1 cellular context compared by ENCODE assay signal in the genomic region with DNA sequence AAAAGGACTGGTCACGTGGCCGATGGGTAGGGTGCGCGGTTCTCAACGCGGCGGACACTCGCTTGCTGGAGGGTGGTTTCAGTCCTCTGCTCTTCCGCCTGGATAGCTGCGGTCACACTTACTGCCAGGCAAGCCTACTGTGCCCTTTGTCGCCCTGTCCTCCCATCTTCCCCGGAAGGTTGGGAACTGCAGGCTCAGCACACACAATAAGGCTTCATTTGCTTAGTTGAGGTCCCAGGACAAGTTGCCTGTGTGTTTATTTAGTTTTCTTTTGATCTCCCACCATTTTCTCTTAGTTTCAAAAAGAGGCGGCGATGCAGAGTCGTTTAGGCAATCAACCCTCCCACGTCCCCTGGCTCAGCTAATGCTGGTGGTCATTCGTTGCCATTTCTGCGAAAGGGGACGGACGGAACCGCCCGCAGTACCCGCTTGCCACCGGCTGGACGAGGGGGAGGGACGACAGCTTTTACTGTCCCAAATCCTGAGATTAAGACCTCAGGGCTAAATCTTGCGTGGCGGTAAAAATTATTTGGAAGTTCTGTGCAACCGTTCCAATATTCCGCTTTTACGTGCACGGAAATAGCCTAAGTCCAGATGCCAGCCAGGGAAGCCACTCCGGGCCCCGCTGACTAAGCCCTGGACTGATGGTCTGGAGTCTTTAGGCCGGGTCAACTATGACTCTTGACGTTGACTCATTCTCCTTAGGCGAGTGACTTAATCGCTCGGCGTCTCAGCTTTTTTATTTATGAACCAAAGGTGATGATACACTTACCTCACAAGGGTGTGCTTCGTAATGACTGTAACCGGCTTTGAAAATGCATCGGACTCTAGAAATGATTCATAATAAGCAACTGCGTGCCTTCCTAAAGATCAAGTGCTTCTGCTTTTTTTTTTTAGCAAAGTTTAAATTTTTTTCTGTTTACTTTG.
TF ChIP-seq lines count a peak whose summit lies in the region.

No MANE protein-coding gene starts in this region.

TF ChIP-seq in HepG2, 621 proteins besides CTCF, POLR2A, EP300 and RAD21 (continued from another document and continues in another):
- TF ChIP-seq, protein P1, sequence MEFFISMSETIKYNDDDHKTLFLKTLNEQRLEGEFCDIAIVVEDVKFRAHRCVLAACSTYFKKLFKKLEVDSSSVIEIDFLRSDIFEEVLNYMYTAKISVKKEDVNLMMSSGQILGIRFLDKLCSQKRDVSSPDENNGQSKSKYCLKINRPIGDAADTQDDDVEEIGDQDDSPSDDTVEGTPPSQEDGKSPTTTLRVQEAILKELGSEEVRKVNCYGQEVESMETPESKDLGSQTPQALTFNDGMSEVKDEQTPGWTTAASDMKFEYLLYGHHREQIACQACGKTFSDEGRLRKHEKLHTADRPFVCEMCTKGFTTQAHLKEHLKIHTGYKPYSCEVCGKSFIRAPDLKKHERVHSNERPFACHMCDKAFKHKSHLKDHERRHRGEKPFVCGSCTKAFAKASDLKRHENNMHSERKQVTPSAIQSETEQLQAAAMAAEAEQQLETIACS (CRISPR knock-in tag; IDR thresholded peaks at IDR 0.05) = 0 out of 2 replicates have a peak, but pooled peaks have one; percentile 13
- TF ChIP-seq, protein P2, sequence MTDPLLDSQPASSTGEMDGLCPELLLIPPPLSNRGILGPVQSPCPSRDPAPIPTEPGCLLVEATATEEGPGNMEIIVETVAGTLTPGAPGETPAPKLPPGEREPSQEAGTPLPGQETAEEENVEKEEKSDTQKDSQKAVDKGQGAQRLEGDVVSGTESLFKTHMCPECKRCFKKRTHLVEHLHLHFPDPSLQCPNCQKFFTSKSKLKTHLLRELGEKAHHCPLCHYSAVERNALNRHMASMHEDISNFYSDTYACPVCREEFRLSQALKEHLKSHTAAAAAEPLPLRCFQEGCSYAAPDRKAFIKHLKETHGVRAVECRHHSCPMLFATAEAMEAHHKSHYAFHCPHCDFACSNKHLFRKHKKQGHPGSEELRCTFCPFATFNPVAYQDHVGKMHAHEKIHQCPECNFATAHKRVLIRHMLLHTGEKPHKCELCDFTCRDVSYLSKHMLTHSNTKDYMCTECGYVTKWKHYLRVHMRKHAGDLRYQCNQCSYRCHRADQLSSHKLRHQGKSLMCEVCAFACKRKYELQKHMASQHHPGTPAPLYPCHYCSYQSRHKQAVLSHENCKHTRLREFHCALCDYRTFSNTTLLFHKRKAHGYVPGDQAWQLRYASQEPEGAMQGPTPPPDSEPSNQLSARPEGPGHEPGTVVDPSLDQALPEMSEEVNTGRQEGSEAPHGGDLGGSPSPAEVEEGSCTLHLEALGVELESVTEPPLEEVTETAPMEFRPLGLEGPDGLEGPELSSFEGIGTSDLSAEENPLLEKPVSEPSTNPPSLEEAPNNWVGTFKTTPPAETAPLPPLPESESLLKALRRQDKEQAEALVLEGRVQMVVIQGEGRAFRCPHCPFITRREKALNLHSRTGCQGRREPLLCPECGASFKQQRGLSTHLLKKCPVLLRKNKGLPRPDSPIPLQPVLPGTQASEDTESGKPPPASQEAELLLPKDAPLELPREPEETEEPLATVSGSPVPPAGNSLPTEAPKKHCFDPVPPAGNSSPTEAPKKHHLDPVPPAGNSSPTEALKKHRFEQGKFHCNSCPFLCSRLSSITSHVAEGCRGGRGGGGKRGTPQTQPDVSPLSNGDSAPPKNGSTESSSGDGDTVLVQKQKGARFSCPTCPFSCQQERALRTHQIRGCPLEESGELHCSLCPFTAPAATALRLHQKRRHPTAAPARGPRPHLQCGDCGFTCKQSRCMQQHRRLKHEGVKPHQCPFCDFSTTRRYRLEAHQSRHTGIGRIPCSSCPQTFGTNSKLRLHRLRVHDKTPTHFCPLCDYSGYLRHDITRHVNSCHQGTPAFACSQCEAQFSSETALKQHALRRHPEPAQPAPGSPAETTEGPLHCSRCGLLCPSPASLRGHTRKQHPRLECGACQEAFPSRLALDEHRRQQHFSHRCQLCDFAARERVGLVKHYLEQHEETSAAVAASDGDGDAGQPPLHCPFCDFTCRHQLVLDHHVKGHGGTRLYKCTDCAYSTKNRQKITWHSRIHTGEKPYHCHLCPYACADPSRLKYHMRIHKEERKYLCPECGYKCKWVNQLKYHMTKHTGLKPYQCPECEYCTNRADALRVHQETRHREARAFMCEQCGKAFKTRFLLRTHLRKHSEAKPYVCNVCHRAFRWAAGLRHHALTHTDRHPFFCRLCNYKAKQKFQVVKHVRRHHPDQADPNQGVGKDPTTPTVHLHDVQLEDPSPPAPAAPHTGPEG (CRISPR knock-in tag; IDR thresholded peaks at IDR 0.05) = 0 out of 2 replicates have a peak, but pooled peaks have one; percentile 58
- TF ChIP-seq, protein P3, sequence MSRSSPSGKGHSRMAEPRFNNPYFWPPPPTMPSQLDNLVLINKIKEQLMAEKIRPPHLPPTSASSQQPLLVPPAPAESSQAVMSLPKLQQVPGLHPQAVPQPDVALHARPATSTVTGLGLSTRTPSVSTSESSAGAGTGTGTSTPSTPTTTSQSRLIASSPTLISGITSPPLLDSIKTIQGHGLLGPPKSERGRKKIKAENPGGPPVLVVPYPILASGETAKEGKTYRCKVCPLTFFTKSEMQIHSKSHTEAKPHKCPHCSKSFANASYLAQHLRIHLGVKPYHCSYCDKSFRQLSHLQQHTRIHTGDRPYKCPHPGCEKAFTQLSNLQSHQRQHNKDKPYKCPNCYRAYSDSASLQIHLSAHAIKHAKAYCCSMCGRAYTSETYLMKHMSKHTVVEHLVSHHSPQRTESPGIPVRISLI (CRISPR knock-in tag; IDR thresholded peaks at IDR 0.05; ENCODE audit: borderline replicate concordance) = peak; percentile 79
- TF ChIP-seq RFX5 (IDR thresholded peaks at IDR 0.05; ENCODE audit: low read depth, low read length) (peak; percentile 30; the same call in 1 of the 2 replicates), JUND (CRISPR knock-in tag; IDR thresholded peaks at IDR 0.05) (no peak), SYNCRIP (IDR thresholded peaks at IDR 0.05; ENCODE audit: insufficient read depth, low read depth, low read length) (no peak), BRD4 (CRISPR knock-in tag; IDR thresholded peaks at IDR 0.05) (peak; percentile 70; the same call in 1 of the 2 replicates), ZNF17 (CRISPR knock-in tag; IDR thresholded peaks at IDR 0.05) (0 out of 2 replicates have a peak, but pooled peaks have one; percentile 40), ZNF431 (CRISPR knock-in tag; IDR thresholded peaks at IDR 0.05; ENCODE audit: borderline replicate concordance, low read depth) (0 out of 2 replicates have a peak, but pooled peaks have one; percentile 9), SIN3A (IDR thresholded peaks at IDR 0.05; ENCODE audit: borderline replicate concordance, low read depth, low read length) (peak; percentile 68; the same call in 1 of the 2 replicates), ZC3H4 (CRISPR knock-in tag; IDR thresholded peaks at IDR 0.05; ENCODE audit: borderline replicate concordance) (peak; percentile 65; the same call in 1 of the 2 replicates), SALL1 (CRISPR knock-in tag; IDR thresholded peaks at IDR 0.05) (peak; percentile 58), ZNF660 (CRISPR knock-in tag; IDR thresholded peaks at IDR 0.05; ENCODE audit: borderline replicate concordance, low read depth) (no peak), SRY (CRISPR knock-in tag; IDR thresholded peaks at IDR 0.05) (peak; percentile 36; the same call in 1 of the 2 replicates), HOXA9 (CRISPR knock-in tag; IDR thresholded peaks at IDR 0.05; ENCODE audit: borderline replicate concordance) (no peak), ZMYM2 (CRISPR knock-in tag; IDR thresholded peaks at IDR 0.05) (no peak), SOX13 (IDR thresholded peaks at IDR 0.05) (no peak), SOX13 (CRISPR knock-in tag; conservative IDR thresholded peaks at IDR 0.05 in 1 of 2, IDR thresholded peaks at IDR 0.05 in 1 of 2) (0 out of 4 replicates have a peak, but pooled peaks of 1 of the 2 experiments have one; percentile 25), SALL2 (CRISPR knock-in tag; IDR thresholded peaks at IDR 0.05) (no peak), SP5 (CRISPR knock-in tag; IDR thresholded peaks at IDR 0.05; ENCODE audit: borderline replicate concordance, low read depth) (no peak), HDAC2 (CRISPR knock-in tag; IDR thresholded peaks at IDR 0.05) (peak; percentile 56; the same call in 1 of the 2 replicates), TCF7 (IDR thresholded peaks at IDR 0.05; ENCODE audit: low read depth) (no peak), PITX1 (CRISPR knock-in tag; IDR thresholded peaks at IDR 0.05) (0 out of 2 replicates have a peak, but pooled peaks have one; percentile 39), SP4 (CRISPR knock-in tag; IDR thresholded peaks at IDR 0.05) (0 out of 2 replicates have a peak, but pooled peaks have one; percentile 21), ZNF430 (CRISPR knock-in tag; IDR thresholded peaks at IDR 0.05) (no peak), HOXA3 (CRISPR knock-in tag; IDR thresholded peaks at IDR 0.05) (peak; percentile 35; the same call in 1 of the 2 replicates), YEATS4 (CRISPR knock-in tag; IDR thresholded peaks at IDR 0.05; ENCODE audit: borderline replicate concordance) (0 out of 2 replicates have a peak, but pooled peaks have one; percentile 15), MIER3 (CRISPR knock-in tag; IDR thresholded peaks at IDR 0.05; ENCODE audit: borderline replicate concordance) (peak; percentile 68; the same call in 1 of the 2 replicates), ZFY (CRISPR knock-in tag; IDR thresholded peaks at IDR 0.05) (0 out of 2 replicates have a peak, but pooled peaks have one; percentile 28), SOX6 (IDR thresholded peaks at IDR 0.05) (no peak), SOX6 (CRISPR knock-in tag; IDR thresholded peaks at IDR 0.05) (0 out of 2 replicates have a peak, but pooled peaks have one; percentile 4), ZNF878 (CRISPR knock-in tag; IDR thresholded peaks at IDR 0.05) (0 out of 2 replicates have a peak, but pooled peaks have one; percentile 41), CREM (IDR thresholded peaks at IDR 0.05) (peak; percentile 32; the same call in 1 of the 2 replicates), CREM (CRISPR knock-in tag; IDR thresholded peaks at IDR 0.05) (no peak)
- TF ChIP-seq, protein P4, sequence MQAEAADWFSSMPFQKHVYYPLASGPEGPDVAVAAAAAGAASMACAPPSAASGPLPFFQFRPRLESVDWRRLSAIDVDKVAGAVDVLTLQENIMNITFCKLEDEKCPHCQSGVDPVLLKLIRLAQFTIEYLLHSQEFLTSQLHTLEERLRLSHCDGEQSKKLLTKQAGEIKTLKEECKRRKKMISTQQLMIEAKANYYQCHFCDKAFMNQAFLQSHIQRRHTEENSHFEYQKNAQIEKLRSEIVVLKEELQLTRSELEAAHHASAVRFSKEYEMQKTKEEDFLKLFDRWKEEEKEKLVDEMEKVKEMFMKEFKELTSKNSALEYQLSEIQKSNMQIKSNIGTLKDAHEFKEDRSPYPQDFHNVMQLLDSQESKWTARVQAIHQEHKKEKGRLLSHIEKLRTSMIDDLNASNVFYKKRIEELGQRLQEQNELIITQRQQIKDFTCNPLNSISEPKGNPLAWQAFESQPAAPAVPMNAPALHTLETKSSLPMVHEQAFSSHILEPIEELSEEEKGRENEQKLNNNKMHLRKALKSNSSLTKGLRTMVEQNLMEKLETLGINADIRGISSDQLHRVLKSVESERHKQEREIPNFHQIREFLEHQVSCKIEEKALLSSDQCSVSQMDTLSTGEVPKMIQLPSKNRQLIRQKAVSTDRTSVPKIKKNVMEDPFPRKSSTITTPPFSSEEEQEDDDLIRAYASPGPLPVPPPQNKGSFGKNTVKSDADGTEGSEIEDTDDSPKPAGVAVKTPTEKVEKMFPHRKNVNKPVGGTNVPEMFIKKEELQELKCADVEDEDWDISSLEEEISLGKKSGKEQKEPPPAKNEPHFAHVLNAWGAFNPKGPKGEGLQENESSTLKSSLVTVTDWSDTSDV (CRISPR knock-in tag; IDR thresholded peaks at IDR 0.05) = no peak
- TF ChIP-seq, protein P5, sequence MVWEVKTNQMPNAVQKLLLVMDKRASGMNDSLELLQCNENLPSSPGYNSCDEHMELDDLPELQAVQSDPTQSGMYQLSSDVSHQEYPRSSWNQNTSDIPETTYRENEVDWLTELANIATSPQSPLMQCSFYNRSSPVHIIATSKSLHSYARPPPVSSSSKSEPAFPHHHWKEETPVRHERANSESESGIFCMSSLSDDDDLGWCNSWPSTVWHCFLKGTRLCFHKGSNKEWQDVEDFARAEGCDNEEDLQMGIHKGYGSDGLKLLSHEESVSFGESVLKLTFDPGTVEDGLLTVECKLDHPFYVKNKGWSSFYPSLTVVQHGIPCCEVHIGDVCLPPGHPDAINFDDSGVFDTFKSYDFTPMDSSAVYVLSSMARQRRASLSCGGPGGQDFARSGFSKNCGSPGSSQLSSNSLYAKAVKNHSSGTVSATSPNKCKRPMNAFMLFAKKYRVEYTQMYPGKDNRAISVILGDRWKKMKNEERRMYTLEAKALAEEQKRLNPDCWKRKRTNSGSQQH (CRISPR knock-in tag; IDR thresholded peaks at IDR 0.05; ENCODE audit: low read depth) = peak; percentile 56; the same call in 1 of the 2 replicates
- TF ChIP-seq, protein P6, sequence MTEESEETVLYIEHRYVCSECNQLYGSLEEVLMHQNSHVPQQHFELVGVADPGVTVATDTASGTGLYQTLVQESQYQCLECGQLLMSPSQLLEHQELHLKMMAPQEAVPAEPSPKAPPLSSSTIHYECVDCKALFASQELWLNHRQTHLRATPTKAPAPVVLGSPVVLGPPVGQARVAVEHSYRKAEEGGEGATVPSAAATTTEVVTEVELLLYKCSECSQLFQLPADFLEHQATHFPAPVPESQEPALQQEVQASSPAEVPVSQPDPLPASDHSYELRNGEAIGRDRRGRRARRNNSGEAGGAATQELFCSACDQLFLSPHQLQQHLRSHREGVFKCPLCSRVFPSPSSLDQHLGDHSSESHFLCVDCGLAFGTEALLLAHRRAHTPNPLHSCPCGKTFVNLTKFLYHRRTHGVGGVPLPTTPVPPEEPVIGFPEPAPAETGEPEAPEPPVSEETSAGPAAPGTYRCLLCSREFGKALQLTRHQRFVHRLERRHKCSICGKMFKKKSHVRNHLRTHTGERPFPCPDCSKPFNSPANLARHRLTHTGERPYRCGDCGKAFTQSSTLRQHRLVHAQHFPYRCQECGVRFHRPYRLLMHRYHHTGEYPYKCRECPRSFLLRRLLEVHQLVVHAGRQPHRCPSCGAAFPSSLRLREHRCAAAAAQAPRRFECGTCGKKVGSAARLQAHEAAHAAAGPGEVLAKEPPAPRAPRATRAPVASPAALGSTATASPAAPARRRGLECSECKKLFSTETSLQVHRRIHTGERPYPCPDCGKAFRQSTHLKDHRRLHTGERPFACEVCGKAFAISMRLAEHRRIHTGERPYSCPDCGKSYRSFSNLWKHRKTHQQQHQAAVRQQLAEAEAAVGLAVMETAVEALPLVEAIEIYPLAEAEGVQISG (CRISPR knock-in tag; IDR thresholded peaks at IDR 0.05) = peak; percentile 42
- TF ChIP-seq, protein P7, sequence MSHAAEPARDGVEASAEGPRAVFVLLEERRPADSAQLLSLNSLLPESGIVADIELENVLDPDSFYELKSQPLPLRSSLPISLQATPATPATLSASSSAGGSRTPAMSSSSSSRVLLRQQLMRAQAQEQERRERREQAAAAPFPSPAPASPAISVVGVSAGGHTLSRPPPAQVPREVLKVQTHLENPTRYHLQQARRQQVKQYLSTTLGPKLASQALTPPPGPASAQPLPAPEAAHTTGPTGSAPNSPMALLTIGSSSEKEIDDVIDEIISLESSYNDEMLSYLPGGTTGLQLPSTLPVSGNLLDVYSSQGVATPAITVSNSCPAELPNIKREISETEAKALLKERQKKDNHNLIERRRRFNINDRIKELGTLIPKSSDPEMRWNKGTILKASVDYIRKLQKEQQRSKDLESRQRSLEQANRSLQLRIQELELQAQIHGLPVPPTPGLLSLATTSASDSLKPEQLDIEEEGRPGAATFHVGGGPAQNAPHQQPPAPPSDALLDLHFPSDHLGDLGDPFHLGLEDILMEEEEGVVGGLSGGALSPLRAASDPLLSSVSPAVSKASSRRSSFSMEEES (CRISPR knock-in tag; IDR thresholded peaks at IDR 0.05) = 0 out of 2 replicates have a peak, but pooled peaks have one; percentile 67
